In the genomic region with DNA sequence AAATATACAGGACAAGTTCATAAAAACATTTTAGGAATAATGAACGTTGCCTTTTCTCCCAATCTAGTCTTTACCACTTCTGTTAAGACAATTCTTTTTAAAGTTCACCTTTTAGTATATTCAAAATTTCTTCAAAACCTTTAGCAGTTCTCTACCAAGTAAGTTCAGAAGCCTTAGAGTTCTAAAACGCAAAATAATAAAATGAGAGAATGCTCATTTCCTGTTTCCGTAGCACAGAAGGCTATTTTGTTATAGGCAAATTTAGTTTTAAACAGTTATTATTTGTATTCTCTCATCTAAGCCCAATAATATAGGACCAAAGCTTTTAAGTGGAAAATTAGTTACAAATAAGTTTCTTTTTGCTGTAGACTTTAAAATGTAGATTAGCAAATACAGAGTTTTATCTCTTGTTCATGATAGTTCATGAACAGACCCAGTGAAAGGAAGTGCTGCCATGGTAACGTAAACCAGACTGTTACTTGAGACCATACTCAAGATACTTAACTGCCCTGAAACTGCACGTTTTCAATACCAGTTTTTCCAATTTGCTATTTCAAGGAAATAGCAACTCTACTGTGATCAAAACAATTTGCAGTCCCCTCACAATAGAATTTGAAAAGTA, we compare ENCODE assay signal across 8 cellular contexts. TPM values are rescaled to one million over a fixed set of nuclear protein-coding genes. Genes with fewer than 3 reads are reported as not detected.
A peak's percentile ranks its signal among the peaks of the same experiment; 100 is the strongest.
DNase-seq lines count a peak whose midpoint lies in the region; ATAC-seq and TF ChIP-seq lines count a peak whose summit lies in the region.

No MANE protein-coding gene starts in this region.

- peaks cover 60% of the 10 kb centered on the region for H3K4me1 Mint-ChIP-seq in activated T-cell treated with anti-CD3 and anti-CD28 coated beads, Interleukin-2, amount 50 U/mL, for 4 hours (ENCODE audit: low read depth)
- H3K4me1 Mint-ChIP-seq in endothelial cell (ENCODE audit: unreplicated experiment): peaks cover 14% of the 10 kb centered on the region

- peaks cover 14 to 35% (median 30%) of the 10 kb centered on the region in 4 donors for H3K4me1 ChIP-seq in esophagus muscularis mucosa

- TF ChIP-seq CTCF in endothelial cell (IDR thresholded peaks at IDR 0.05; ENCODE audit: unreplicated experiment) (no peak), esophagus muscularis mucosa (IDR thresholded peaks at IDR 0.05) (no peak)

- no peak for DNase-seq in activated T-cell treated with anti-CD3 and anti-CD28 coated beads, Interleukin-2, amount 50 U/mL, for 4 hours
- DNase-seq in activated T-cell treated with anti-CD3 and anti-CD28 coated beads, Interleukin-2, amount 50 U/mL, for 1 hour: no peak
- DNase-seq in NCI-H69 (lab: John Stamatoyannopoulos, UW): peak; percentile 2
- DNase-seq in endothelial cell (ENCODE audit: low spot score): peak; percentile 17
- no peak for DNase-seq in substantia nigra (lab: John Stamatoyannopoulos, UW)
- no peak for DNase-seq in RPMI8226
- DNase-seq in esophagus muscularis mucosa (ENCODE audit: extremely low spot score): no peak

- WGBS in esophagus muscularis mucosa: 54% methylated on average over 5 of the region's 5 CpGs

- ATAC-seq in activated T-cell treated with anti-CD3 and anti-CD28 coated beads, Interleukin-2, amount 50 U/mL, for 4 hours: peak in 1 of 2 donors; percentile 65
- ATAC-seq in HG02938 (IDR thresholded peaks at IDR 0.05; ENCODE audit: unreplicated experiment): peak; percentile 73

- H3K36me3 Mint-ChIP-seq in activated T-cell treated with anti-CD3 and anti-CD28 coated beads, Interleukin-2, amount 50 U/mL, for 4 hours (ENCODE audit: insufficient read depth): peaks cover 24% of the 10 kb centered on the region
- H3K36me3 Mint-ChIP-seq in endothelial cell (ENCODE audit: low read depth, unreplicated experiment): peaks cover 5% of the 10 kb centered on the region

- TF ChIP-seq EP300 in esophagus muscularis mucosa (IDR thresholded peaks at IDR 0.05): no peak

- intact Hi-C loops in esophagus muscularis mucosa (cut with DNase I): no loop called here

- peak overlapping the region; percentile 63 for H3K4me3 Mint-ChIP-seq in activated T-cell treated with anti-CD3 and anti-CD28 coated beads, Interleukin-2, amount 50 U/mL, for 4 hours
- no peak overlapping the region for H3K4me3 Mint-ChIP-seq in endothelial cell (ENCODE audit: unreplicated experiment)

- H3K4me3 ChIP-seq in esophagus muscularis mucosa: no peak overlapping the region

- TF ChIP-seq POLR2A in esophagus muscularis mucosa (IDR thresholded peaks at IDR 0.05; ENCODE audit: low read depth): no peak

- peak overlapping the region; percentile 97 for H3K27ac Mint-ChIP-seq in endothelial cell (ENCODE audit: unreplicated experiment)

- H3K27me3 ChIP-seq in esophagus muscularis mucosa: no peaks in the 10 kb centered on the region

- H3K36me3 ChIP-seq in esophagus muscularis mucosa: no peaks in the 10 kb centered on the region

- H3K27me3 Mint-ChIP-seq in activated T-cell treated with anti-CD3 and anti-CD28 coated beads, Interleukin-2, amount 50 U/mL, for 4 hours (ENCODE audit: low read depth): no peaks in the 10 kb centered on the region
- no peaks in the 10 kb centered on the region for H3K27me3 Mint-ChIP-seq in endothelial cell (ENCODE audit: unreplicated experiment)

- H3K9me3 Mint-ChIP-seq in activated T-cell treated with anti-CD3 and anti-CD28 coated beads, Interleukin-2, amount 50 U/mL, for 4 hours: no peaks in the 10 kb centered on the region
- no peaks in the 10 kb centered on the region for H3K9me3 Mint-ChIP-seq in endothelial cell (ENCODE audit: unreplicated experiment)

- no peak overlapping the region for H3K27ac ChIP-seq in substantia nigra (ENCODE audit: low read depth, low read length, poor library complexity, severe bottlenecking)
- no peak overlapping the region for H3K27ac ChIP-seq in esophagus muscularis mucosa (replicated peaks in 1 of 4)

- H3K9me3 ChIP-seq in esophagus muscularis mucosa: no peaks in the 10 kb centered on the region

RNA-seq across cellular contexts. Expression of a gene that starts 42.3 kb away (rescaled TPM):
- total RNA-seq in activated T-cell treated with anti-CD3 and anti-CD28 coated beads, Interleukin-2, amount 50 U/mL, for 4 hours: 10 to 100 TPM; 40.1 to 47.5 (median 44.9) TPM
- 13.2 TPM for total RNA-seq in endothelial cell (ENCODE audit: unreplicated experiment)
- 10 to 100 TPM; 21.8 to 32.3 (median 25.5) TPM for total RNA-seq in esophagus muscularis mucosa

Comparison
In these comparisons a context has a peak if more than half of its experiments do, and no peak if none do; other contexts are left out.
1. DNase-seq: peak in NCI-H69 (single experiment) and endothelial cell (single experiment); none in activated T-cell treated with anti-CD3 and anti-CD28 coated beads, Interleukin-2, amount 50 U/mL, for 4 hours (single experiment), activated T-cell treated with anti-CD3 and anti-CD28 coated beads, Interleukin-2, amount 50 U/mL, for 1 hour (single experiment), substantia nigra (0 of 49), RPMI8226 (single experiment) and esophagus muscularis mucosa (single experiment).